In the genomic region with DNA sequence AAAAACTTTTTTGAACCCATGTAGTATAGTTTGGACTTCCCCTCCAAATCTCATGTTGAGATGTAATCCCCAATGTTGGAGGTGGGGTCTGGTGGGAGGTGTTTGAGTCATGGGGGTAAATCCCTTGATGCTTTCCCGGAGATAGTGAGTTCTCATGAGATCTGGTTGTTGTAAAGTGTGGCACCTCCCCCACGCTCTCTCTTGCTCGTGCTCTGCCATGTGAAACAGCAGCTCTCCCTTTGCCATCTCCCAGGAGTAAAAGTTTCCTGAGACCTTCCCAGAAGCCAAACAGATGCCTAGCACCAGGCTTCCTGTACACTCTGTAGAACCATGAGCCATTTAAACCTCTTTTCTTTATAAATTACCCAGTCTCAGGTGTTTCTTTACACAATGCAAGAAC, we compare ENCODE assay signal across 1 cellular context.
A peak's percentile ranks its signal among the peaks of the same experiment; 100 is the strongest.
TF ChIP-seq lines count a peak whose summit lies in the region.

No MANE protein-coding gene starts in this region.

TF ChIP-seq in GM12878, 131 proteins besides CTCF, POLR2A, EP300 and RAD21 (continued from another document):
- TF ChIP-seq, protein P1, sequence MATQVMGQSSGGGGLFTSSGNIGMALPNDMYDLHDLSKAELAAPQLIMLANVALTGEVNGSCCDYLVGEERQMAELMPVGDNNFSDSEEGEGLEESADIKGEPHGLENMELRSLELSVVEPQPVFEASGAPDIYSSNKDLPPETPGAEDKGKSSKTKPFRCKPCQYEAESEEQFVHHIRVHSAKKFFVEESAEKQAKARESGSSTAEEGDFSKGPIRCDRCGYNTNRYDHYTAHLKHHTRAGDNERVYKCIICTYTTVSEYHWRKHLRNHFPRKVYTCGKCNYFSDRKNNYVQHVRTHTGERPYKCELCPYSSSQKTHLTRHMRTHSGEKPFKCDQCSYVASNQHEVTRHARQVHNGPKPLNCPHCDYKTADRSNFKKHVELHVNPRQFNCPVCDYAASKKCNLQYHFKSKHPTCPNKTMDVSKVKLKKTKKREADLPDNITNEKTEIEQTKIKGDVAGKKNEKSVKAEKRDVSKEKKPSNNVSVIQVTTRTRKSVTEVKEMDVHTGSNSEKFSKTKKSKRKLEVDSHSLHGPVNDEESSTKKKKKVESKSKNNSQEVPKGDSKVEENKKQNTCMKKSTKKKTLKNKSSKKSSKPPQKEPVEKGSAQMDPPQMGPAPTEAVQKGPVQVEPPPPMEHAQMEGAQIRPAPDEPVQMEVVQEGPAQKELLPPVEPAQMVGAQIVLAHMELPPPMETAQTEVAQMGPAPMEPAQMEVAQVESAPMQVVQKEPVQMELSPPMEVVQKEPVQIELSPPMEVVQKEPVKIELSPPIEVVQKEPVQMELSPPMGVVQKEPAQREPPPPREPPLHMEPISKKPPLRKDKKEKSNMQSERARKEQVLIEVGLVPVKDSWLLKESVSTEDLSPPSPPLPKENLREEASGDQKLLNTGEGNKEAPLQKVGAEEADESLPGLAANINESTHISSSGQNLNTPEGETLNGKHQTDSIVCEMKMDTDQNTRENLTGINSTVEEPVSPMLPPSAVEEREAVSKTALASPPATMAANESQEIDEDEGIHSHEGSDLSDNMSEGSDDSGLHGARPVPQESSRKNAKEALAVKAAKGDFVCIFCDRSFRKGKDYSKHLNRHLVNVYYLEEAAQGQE (IDR thresholded peaks at IDR 0.05; ENCODE audit: low read depth, low read length): no peak
- TF ChIP-seq SUZ12 (IDR thresholded peaks at IDR 0.05; ENCODE audit: unreplicated experiment): no peak
- TF ChIP-seq MTA2 (IDR thresholded peaks at IDR 0.05; ENCODE audit: low read depth): no peak
- no peak for TF ChIP-seq FOS (IDR thresholded peaks at IDR 0.05; ENCODE audit: borderline replicate concordance, extremely low read depth, insufficient read length)
- no peak for TF ChIP-seq CREM (IDR thresholded peaks at IDR 0.05; ENCODE audit: low read depth)
- no peak for TF ChIP-seq ZNF217 (IDR thresholded peaks at IDR 0.05)
- no peak for TF ChIP-seq DPF2 (IDR thresholded peaks at IDR 0.05)
- TF ChIP-seq GATAD2B (conservative IDR thresholded peaks at IDR 0.05; ENCODE audit: low read depth): peak; percentile 73
- 0 out of 2 replicates have a peak, but pooled peaks have one; percentile 27 for TF ChIP-seq RB1 (IDR thresholded peaks at IDR 0.05; ENCODE audit: borderline replicate concordance)
- TF ChIP-seq, protein P2, sequence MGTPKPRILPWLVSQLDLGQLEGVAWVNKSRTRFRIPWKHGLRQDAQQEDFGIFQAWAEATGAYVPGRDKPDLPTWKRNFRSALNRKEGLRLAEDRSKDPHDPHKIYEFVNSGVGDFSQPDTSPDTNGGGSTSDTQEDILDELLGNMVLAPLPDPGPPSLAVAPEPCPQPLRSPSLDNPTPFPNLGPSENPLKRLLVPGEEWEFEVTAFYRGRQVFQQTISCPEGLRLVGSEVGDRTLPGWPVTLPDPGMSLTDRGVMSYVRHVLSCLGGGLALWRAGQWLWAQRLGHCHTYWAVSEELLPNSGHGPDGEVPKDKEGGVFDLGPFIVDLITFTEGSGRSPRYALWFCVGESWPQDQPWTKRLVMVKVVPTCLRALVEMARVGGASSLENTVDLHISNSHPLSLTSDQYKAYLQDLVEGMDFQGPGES (IDR thresholded peaks at IDR 0.05): no peak
- no peak for TF ChIP-seq HDGF (IDR thresholded peaks at IDR 0.05)
- 0 out of 2 replicates have a peak, but pooled peaks have one; percentile 13 for TF ChIP-seq NBN (IDR thresholded peaks at IDR 0.05)
- TF ChIP-seq HDAC2 (IDR thresholded peaks at IDR 0.05): no peak
- TF ChIP-seq SREBF2 (IDR thresholded peaks at IDR 0.05; ENCODE audit: low read length): no peak
- no peak for TF ChIP-seq BCL11A (IDR thresholded peaks at IDR 0.05; ENCODE audit: low read depth, low read length)
- 0 out of 2 replicates have a peak, but pooled peaks have one; percentile 43 for TF ChIP-seq EED (IDR thresholded peaks at IDR 0.05; ENCODE audit: low read depth)
- no peak for TF ChIP-seq MTA3 (IDR thresholded peaks at IDR 0.05; ENCODE audit: borderline replicate concordance, low read length)
- no peak for TF ChIP-seq CEBPB (IDR thresholded peaks at IDR 0.05; ENCODE audit: borderline replicate concordance in 1 of 2, low read depth in 2 of 2, low read length in 2 of 2)
- no peak for TF ChIP-seq PRDM15 (CRISPR knock-in tag; IDR thresholded peaks at IDR 0.05)
- peak; percentile 73 for TF ChIP-seq CUX1 (IDR thresholded peaks at IDR 0.05; ENCODE audit: insufficient replicate concordance, low read depth, low read length)
- 0 out of 2 replicates have a peak, but pooled peaks have one; percentile 33 for TF ChIP-seq ZBED1 (IDR thresholded peaks at IDR 0.05; ENCODE audit: borderline replicate concordance)
- TF ChIP-seq PAX5 (IDR thresholded peaks at IDR 0.05; ENCODE audit: borderline replicate concordance, low read depth, low read length): peak; percentile 57; the same call in 1 of the 2 replicates
- TF ChIP-seq IKZF2 (IDR thresholded peaks at IDR 0.05): peak in 1 of 2 experiments; percentile 37; a peak in 1 of 4 replicates
- TF ChIP-seq BCL3 (IDR thresholded peaks at IDR 0.05; ENCODE audit: borderline replicate concordance, insufficient read depth, low read depth, low read length, poor library complexity, severe bottlenecking): no peak
- TF ChIP-seq POU2F2 (IDR thresholded peaks at IDR 0.05; ENCODE audit: borderline replicate concordance, low read depth, low read length): no peak
- TF ChIP-seq NR2C2 (IDR thresholded peaks at IDR 0.05; ENCODE audit: borderline replicate concordance, control insufficient read depth, insufficient read length, low read depth): no peak
- no peak for TF ChIP-seq NKRF (conservative IDR thresholded peaks at IDR 0.05)
- TF ChIP-seq RBBP5 (conservative IDR thresholded peaks at IDR 0.05): no peak
